In the genomic region with DNA sequence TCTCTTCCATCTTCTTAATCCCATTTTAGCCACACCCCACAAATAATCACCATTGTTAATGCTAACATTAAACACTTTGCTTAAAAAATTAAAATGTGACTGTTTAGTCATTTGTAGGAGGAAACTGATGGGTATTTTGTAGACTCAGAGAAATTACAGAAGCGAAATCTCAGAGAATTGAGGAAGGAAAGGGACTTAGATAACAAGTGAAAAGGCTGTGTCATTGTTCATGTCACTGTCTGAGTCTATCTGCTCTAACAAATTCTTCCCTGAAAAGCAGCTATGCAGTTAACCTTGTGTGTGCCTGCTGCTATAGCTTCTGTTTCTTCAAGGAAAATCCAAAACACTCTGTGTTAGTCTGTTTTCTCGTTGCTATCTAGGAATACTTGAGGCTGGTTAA, we compare ENCODE assay signal across 2 cellular contexts.
TF ChIP-seq lines count a peak whose summit lies in the region.

No MANE protein-coding gene starts in this region.

TF ChIP-seq in GM23338, 12 proteins besides CTCF, POLR2A, EP300 and RAD21:
- TF ChIP-seq ZNF114 (CRISPR knock-in tag; IDR thresholded peaks at IDR 0.05) (no peak), JUNB (IDR thresholded peaks at IDR 0.05; ENCODE audit: unreplicated experiment) (no peak)
- TF ChIP-seq, protein P1, sequence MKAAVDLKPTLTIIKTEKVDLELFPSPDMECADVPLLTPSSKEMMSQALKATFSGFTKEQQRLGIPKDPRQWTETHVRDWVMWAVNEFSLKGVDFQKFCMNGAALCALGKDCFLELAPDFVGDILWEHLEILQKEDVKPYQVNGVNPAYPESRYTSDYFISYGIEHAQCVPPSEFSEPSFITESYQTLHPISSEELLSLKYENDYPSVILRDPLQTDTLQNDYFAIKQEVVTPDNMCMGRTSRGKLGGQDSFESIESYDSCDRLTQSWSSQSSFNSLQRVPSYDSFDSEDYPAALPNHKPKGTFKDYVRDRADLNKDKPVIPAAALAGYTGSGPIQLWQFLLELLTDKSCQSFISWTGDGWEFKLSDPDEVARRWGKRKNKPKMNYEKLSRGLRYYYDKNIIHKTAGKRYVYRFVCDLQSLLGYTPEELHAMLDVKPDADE (IDR thresholded peaks at IDR 0.05) = no peak

TF ChIP-seq in H1, 55 proteins besides CTCF, POLR2A, EP300 and RAD21:
- TF ChIP-seq CBX5 (IDR thresholded peaks at IDR 0.05; ENCODE audit: low read depth, low read length) (no peak), TAF7 (optimal IDR thresholded peaks at IDR 0.05; ENCODE audit: borderline replicate concordance, low read depth, low read length) (no peak), JUN (IDR thresholded peaks at IDR 0.05; ENCODE audit: low read depth, low read length) (no peak), TAF1 (IDR thresholded peaks at IDR 0.05; ENCODE audit: low read depth, low read length) (no peak), MAFK (IDR thresholded peaks at IDR 0.05; ENCODE audit: low read depth, low read length) (no peak), USF2 (IDR thresholded peaks at IDR 0.05; ENCODE audit: low read length) (no peak), POU5F1 (IDR thresholded peaks at IDR 0.05; ENCODE audit: low read depth, low read length) (no peak), SP1 (IDR thresholded peaks at IDR 0.05; ENCODE audit: low read depth, low read length) (no peak), NRF1 (IDR thresholded peaks at IDR 0.05; ENCODE audit: low read depth, low read length) (no peak), RNF2 (IDR thresholded peaks at IDR 0.05; ENCODE audit: borderline replicate concordance, low read depth, low read length, missing control alignments, poor library complexity, severe bottlenecking) (no peak)
